ENCODE assay signal across 17 cellular contexts in genomic region chr16:85822145-85822544, GRCh38.
"Had no signal": no experiment of that assay in that cellular context is flagged by ENCODE, and none has a peak within 500 bp of the region (broad histone marks: within the 10 kb centered on the region; RNA-seq: fewer than 3 reads in every experiment).

No MANE protein-coding gene starts in this region.

- H3K9me3 ChIP-seq: heart right ventricle, left lung, neutrophil, pancreas, tibial nerve, uterus had no signal

- H3K36me3 ChIP-seq: heart right ventricle, left lung, neutrophil, pancreas, tibial nerve, uterus had no signal

- H3K27ac ChIP-seq: heart right ventricle, left lung, neutrophil, pancreas, skin epidermis, tibial nerve, uterus, VCaP had no signal

- H3K4me3 Mint-ChIP-seq: activated CD4-positive, alpha-beta memory T cell treated with anti-CD3 and anti-CD28 coated beads, Interleukin-2, amount 10 ng/mL, durations not matched to agents 7 days and 5 days; activated CD4-positive, alpha-beta T cell treated with anti-CD3 and anti-CD28 coated beads, Interleukin-2, amount 10 ng/mL, durations not matched to agents 24 days and 14 days; activated naive CD4-positive, alpha-beta T cell treated with anti-CD3 and anti-CD28 coated beads for 36 hours; activated naive CD8-positive, alpha-beta T cell treated with anti-CD3 and anti-CD28 coated beads, Interleukin-2, amount 10 ng/mL, durations not matched to agents 7 days and 5 days; activated T-cell treated with anti-CD3 and anti-CD28 coated beads, Interleukin-2, amount 50 U/mL, for 72 hours; mesothelial cell of epicardium; natural killer cell treated with Interleukin-12 subunit alpha and Interleukin-12 subunit beta and Interleukin-15 and Interleukin-18, amount 100 ng/mL, for 72 hours; stimulated activated naive CD8-positive, alpha-beta T cell treated with anti-CD3 and anti-CD28 coated beads, Interleukin-15, amount 100 ng/mL, for 72 hours; T-helper 2 cell treated with Interferon-gamma antibody and Interleukin-4, amounts not matched to agents 5 μg/mL and 100 μg/mL, for 36 hours had no signal

- H3K36me3 Mint-ChIP-seq: activated naive CD8-positive, alpha-beta T cell treated with anti-CD3 and anti-CD28 coated beads, Interleukin-2, amount 10 ng/mL, durations not matched to agents 7 days and 5 days; mesothelial cell of epicardium; natural killer cell treated with Interleukin-12 subunit alpha and Interleukin-12 subunit beta and Interleukin-15 and Interleukin-18, amount 100 ng/mL, for 72 hours had no signal

- H3K9me3 Mint-ChIP-seq: activated CD4-positive, alpha-beta memory T cell treated with anti-CD3 and anti-CD28 coated beads, Interleukin-2, amount 10 ng/mL, durations not matched to agents 7 days and 5 days; activated CD4-positive, alpha-beta T cell treated with anti-CD3 and anti-CD28 coated beads, Interleukin-2, amount 10 ng/mL, durations not matched to agents 24 days and 14 days; activated naive CD4-positive, alpha-beta T cell treated with anti-CD3 and anti-CD28 coated beads for 36 hours; activated naive CD8-positive, alpha-beta T cell treated with anti-CD3 and anti-CD28 coated beads, Interleukin-2, amount 10 ng/mL, durations not matched to agents 7 days and 5 days; activated T-cell treated with anti-CD3 and anti-CD28 coated beads, Interleukin-2, amount 50 U/mL, for 72 hours; mesothelial cell of epicardium; natural killer cell treated with Interleukin-12 subunit alpha and Interleukin-12 subunit beta and Interleukin-15 and Interleukin-18, amount 100 ng/mL, for 72 hours; stimulated activated naive CD8-positive, alpha-beta T cell treated with anti-CD3 and anti-CD28 coated beads, Interleukin-15, amount 100 ng/mL, for 72 hours; T-helper 2 cell treated with Interferon-gamma antibody and Interleukin-4, amounts not matched to agents 5 μg/mL and 100 μg/mL, for 36 hours had no signal

- H3K4me3 ChIP-seq: heart right ventricle, left lung, pancreas, skin epidermis, tibial nerve, uterus had no signal

- H3K27me3 Mint-ChIP-seq: natural killer cell treated with Interleukin-12 subunit alpha and Interleukin-12 subunit beta and Interleukin-15 and Interleukin-18, amount 100 ng/mL, for 72 hours had no signal

- H3K27me3 ChIP-seq: uterus had no signal

- H3K27ac Mint-ChIP-seq: activated CD4-positive, alpha-beta memory T cell treated with anti-CD3 and anti-CD28 coated beads, Interleukin-2, amount 10 ng/mL, durations not matched to agents 7 days and 5 days; activated CD4-positive, alpha-beta T cell treated with anti-CD3 and anti-CD28 coated beads, Interleukin-2, amount 10 ng/mL, durations not matched to agents 24 days and 14 days; activated naive CD4-positive, alpha-beta T cell treated with anti-CD3 and anti-CD28 coated beads for 36 hours; activated naive CD8-positive, alpha-beta T cell treated with anti-CD3 and anti-CD28 coated beads, Interleukin-2, amount 10 ng/mL, durations not matched to agents 7 days and 5 days; activated T-cell treated with anti-CD3 and anti-CD28 coated beads, Interleukin-2, amount 50 U/mL, for 72 hours; mesothelial cell of epicardium; T-helper 2 cell treated with Interferon-gamma antibody and Interleukin-4, amounts not matched to agents 5 μg/mL and 100 μg/mL, for 36 hours had no signal
